In genomic region chr12:111942557-111942956, GRCh38 we compare ENCODE assay signal across 12 cellular contexts.
A peak's percentile ranks its signal among the peaks of the same experiment; 100 is the strongest.
DNase-seq lines count a peak whose midpoint lies in the region; ATAC-seq and TF ChIP-seq lines count a peak whose summit lies in the region.
"Had no signal": no experiment of that assay in that cellular context is flagged by ENCODE, and none has a peak within 500 bp of the region (broad histone marks: within the 10 kb centered on the region; RNA-seq: fewer than 3 reads in every experiment).

No MANE protein-coding gene starts in this region.

- ATAC-seq in GM21526 (IDR thresholded peaks at IDR 0.05; ENCODE audit: low FRiP score, unreplicated experiment) = no peak
- no peak for ATAC-seq in GM18909 (IDR thresholded peaks at IDR 0.05; ENCODE audit: poor library complexity, unreplicated experiment)

- H3K27me3 ChIP-seq in brain microvascular endothelial cell (replicated peaks) = no peaks in the 10 kb centered on the region
- H3K27me3 ChIP-seq: cardiac muscle cell had no signal

- in situ Hi-C loops in brain microvascular endothelial cell (cut with HindIII; ENCODE audit: low pct_ligation_motif_present, low sequenced_read_pairs) = no loop called here

- H3K4me3 ChIP-seq in brain microvascular endothelial cell (ENCODE audit: low read depth, low read length) = no peak overlapping the region
- H3K4me3 ChIP-seq: cardiac muscle cell, prostate gland had no signal

- DNase-seq in NCI-H2196 (lab: John Stamatoyannopoulos, UW; ENCODE audit: unreplicated experiment) (peak; percentile 30), NCI-H2196 treated with DMSO at 0.1 percent for 48 hours (lab: John Stamatoyannopoulos, UW; ENCODE audit: unreplicated experiment) (no peak), HT-29 (ENCODE audit: low spot score) (peak; percentile 27), brain microvascular endothelial cell (peak; percentile 74), myocyte (ENCODE audit: low read depth) (peak; percentile 17), NCI-H774 (lab: John Stamatoyannopoulos, UW) (no peak)
- DNase-seq: NCI-H446 treated with DMSO at 0.1 percent for 48 hours, WERI-Rb-1 had no signal

- no peaks in the 10 kb centered on the region for H3K36me3 ChIP-seq in brain microvascular endothelial cell (replicated peaks)
- H3K36me3 ChIP-seq: cardiac muscle cell, prostate gland, WERI-Rb-1 had no signal

- TF ChIP-seq CTCF in brain microvascular endothelial cell (IDR thresholded peaks at IDR 0.05; ENCODE audit: low read depth, low read length, missing control alignments) = no peak

- H3K27ac ChIP-seq in brain microvascular endothelial cell = no peak overlapping the region
- H3K27ac ChIP-seq: cardiac muscle cell, prostate gland, WERI-Rb-1 had no signal

Comparison
In these comparisons a context has a peak if more than half of its experiments do, and no peak if none do; other contexts are left out.
1. DNase-seq: peak in NCI-H2196 (single experiment), HT-29 (single experiment), brain microvascular endothelial cell (single experiment) and myocyte (single experiment); none in NCI-H2196 treated with DMSO at 0.1 percent for 48 hours (single experiment) and NCI-H774 (single experiment).